11 cellular contexts compared by ENCODE assay signal in the genomic region with DNA sequence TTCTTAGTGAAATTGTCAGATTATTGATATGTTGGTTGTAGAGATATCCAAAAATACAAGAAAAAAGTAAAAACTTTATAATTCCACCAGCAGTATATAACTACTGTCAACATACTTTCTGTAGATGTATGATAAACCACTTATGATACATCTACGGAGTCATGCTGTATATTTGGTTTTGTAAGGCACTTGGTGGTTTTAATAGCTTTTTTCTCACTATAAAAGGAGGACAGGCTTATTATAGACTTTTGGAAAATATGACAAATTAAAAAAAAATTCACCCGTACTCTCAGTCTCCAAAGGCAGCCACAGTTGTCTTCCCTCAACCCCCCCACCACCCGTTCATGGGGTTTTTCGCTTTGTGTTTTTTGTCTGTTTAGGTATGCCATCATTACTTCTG. TPM values are rescaled to one million over a fixed set of nuclear protein-coding genes. Genes with fewer than 3 reads are reported as not detected.
A peak's percentile ranks its signal among the peaks of the same experiment; 100 is the strongest.
DNase-seq lines count a peak whose midpoint lies in the region; ATAC-seq, FAIRE-seq and TF ChIP-seq lines count a peak whose summit lies in the region.
"Had no signal": no experiment of that assay in that cellular context is flagged by ENCODE, and none has a peak within 500 bp of the region (broad histone marks: within the 10 kb centered on the region; RNA-seq: fewer than 3 reads in every experiment).

No MANE protein-coding gene starts in this region.

- ATAC-seq in body of pancreas (no peak), HG03460 (IDR thresholded peaks at IDR 0.05; ENCODE audit: unreplicated experiment) (no peak), GM21515 (IDR thresholded peaks at IDR 0.05; ENCODE audit: unreplicated experiment) (no peak), GM19324 (IDR thresholded peaks at IDR 0.05; ENCODE audit: low FRiP score, unreplicated experiment) (no peak)

- H3K36me3 ChIP-seq in body of pancreas (replicated peaks in 1 of 2; ENCODE audit: insufficient read depth in 1 of 2, low read depth in 2 of 2): no peaks in the 10 kb centered on the region

- peak; percentile 40 for DNase-seq in stimulated activated CD4-positive, alpha-beta T cell treated with anti-CD3 and anti-CD28 coated beads, Interleukin-4, amount 100 ng/mL, for 24 hours
- no peak for DNase-seq in stimulated activated CD4-positive, alpha-beta T cell treated with anti-CD3 and anti-CD28 coated beads, Interleukin-12 subunit alpha, Interleukin-12 subunit beta, amount 100 ng/mL, for 4 hours
- DNase-seq in body of pancreas (no peak), nephron progenitor cell (no peak), frontal cortex (ENCODE audit: low spot score in 2 of 2) (no peak)
- DNase-seq: NCI-H345, occipital lobe had no signal

- TF ChIP-seq POLR2A in body of pancreas (IDR thresholded peaks at IDR 0.05): no peak

- intact Hi-C loops in body of pancreas (cut with DNase I): no loop called here

- FAIRE-seq in frontal cortex (lab: Jason Lieb, UNC): no peak
- FAIRE-seq: bronchial epithelial cell had no signal

- no peaks in the 10 kb centered on the region for H3K36me3 Mint-ChIP-seq in nephron progenitor cell (ENCODE audit: low read depth)

- H3K4me1 ChIP-seq in body of pancreas: peaks cover 92% of the 10 kb centered on the region

- H3K4me3 ChIP-seq in body of pancreas: no peak overlapping the region

- no peaks in the 10 kb centered on the region for H3K27me3 ChIP-seq in body of pancreas

- peaks cover 23% of the 10 kb centered on the region for H3K27me3 Mint-ChIP-seq in nephron progenitor cell (ENCODE audit: low read depth, poor library complexity)

- H3K27ac ChIP-seq in body of pancreas: peak overlapping the region; percentile 86 to 97 (median 97)

- no peaks in the 10 kb centered on the region for H3K9me3 ChIP-seq in body of pancreas

- TF ChIP-seq CTCF in body of pancreas (IDR thresholded peaks at IDR 0.05) (no peak), nephron progenitor cell (IDR thresholded peaks at IDR 0.05) (no peak)

- peak overlapping the region; percentile 86 for H3K4me3 Mint-ChIP-seq in nephron progenitor cell

- H3K9me3 Mint-ChIP-seq in nephron progenitor cell: no peaks in the 10 kb centered on the region

- WGBS in body of pancreas, 2 donors: 89 to 93% methylated on average over 4 of the region's 4 CpGs

- peaks cover 89% of the 10 kb centered on the region for H3K4me1 Mint-ChIP-seq in nephron progenitor cell

- H3K27ac Mint-ChIP-seq in nephron progenitor cell: no peak overlapping the region

RNA-seq across cellular contexts. Expression of gene RAI1, which starts 14.8 kb away (rescaled TPM):
- total RNA-seq in body of pancreas (10 to 100 TPM; 16.3 to 41.5 TPM), frontal cortex (16.7 TPM)
